Comparison of ENCODE assay signal across 13 cellular contexts in the genomic region with DNA sequence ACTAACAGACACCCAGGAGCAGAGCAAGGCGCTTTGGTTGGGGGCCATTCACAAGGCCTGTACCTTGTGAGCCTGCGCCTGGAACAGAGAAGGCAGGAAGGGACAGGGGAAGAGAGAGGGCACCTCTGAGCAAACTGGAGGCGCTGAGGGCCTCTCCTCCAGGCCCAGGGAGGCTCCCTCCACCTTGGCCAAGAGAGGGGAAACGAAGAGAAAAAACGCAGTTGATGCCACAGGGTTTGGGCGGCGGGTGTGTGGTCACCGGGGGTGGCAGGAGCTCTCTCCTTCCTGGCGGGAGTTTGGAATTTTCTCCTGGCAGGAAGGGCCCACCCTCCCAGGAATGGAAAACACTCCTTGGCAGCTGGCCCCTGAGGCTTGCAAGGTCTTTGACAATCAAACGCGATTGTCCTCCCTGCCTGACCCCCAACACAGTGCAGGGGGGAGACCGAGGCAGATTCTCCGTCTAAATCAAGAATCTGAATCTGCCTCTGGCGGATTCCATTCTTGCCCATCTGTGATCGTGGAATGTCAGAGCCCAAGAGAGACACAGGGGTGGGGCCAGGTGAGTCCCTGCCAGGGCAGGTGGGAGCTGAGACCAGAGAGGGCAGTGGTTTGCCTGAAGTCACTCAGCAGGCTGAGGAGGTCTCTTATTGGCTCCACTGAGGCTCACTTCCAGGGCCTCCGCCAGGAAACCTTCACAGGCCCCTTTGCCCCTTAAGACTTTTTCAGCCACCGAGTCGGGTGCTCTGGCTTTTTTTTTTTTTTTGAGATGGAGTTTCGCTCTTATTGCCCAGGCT. TPM values are rescaled to one million over a fixed set of nuclear protein-coding genes. Genes with fewer than 3 reads are reported as not detected.
DNase-seq lines count a peak whose midpoint lies in the region; ATAC-seq and TF ChIP-seq lines count a peak whose summit lies in the region.
"Had no signal": no experiment of that assay in that cellular context is flagged by ENCODE, and none has a peak within 500 bp of the region (broad histone marks: within the 10 kb centered on the region; RNA-seq: fewer than 3 reads in every experiment).

No MANE protein-coding gene starts in this region.

- in situ Hi-C loops in gastrocnemius medialis (cut with MboI; ENCODE audit: low sequenced_read_pairs in 4 of 4) = no loop called here

- no TSS peak for BruUV-seq in PC-3 (replicated peaks; lab: Mats Ljungman, UMichigan)

- ATAC-seq in RWPE2 (ENCODE audit: low read depth) = no peak
- no peak for ATAC-seq in gastrocnemius medialis
- no peak for ATAC-seq in PC-3

- H3K9me3 ChIP-seq in RWPE2 (ENCODE audit: severe bottlenecking) (no peaks in the 10 kb centered on the region), left ventricle myocardium inferior (replicated peaks) (no peaks in the 10 kb centered on the region), gastrocnemius medialis (no peaks in the 10 kb centered on the region), colonic mucosa (no peaks in the 10 kb centered on the region), PC-3 (ENCODE audit: low read length) (no peaks in the 10 kb centered on the region)

- H2AFZ ChIP-seq in PC-3 (ENCODE audit: low read length) = no peak overlapping the region

- H3K9ac ChIP-seq in colonic mucosa (ENCODE audit: low read depth in 2 of 2, low read length in 2 of 2) = no peak overlapping the region
- H3K9ac ChIP-seq in PC-3 (ENCODE audit: low read length) = no peak overlapping the region

- no peak overlapping the region for H3K4me2 ChIP-seq in PC-3 (ENCODE audit: low read length)

- no peaks in the 10 kb centered on the region for H3K9me2 ChIP-seq in PC-3 (replicated peaks; ENCODE audit: low read length)

- H3K4me1 ChIP-seq in RWPE2 (ENCODE audit: insufficient read depth, poor library complexity, severe bottlenecking) = peaks cover 4% of the 10 kb centered on the region
- H3K4me1 ChIP-seq in left ventricle myocardium inferior = peaks cover 61% of the 10 kb centered on the region
- H3K4me1 ChIP-seq in gastrocnemius medialis = peaks cover 22 to 47% of the 10 kb centered on the region in 2 donors
- no peaks in the 10 kb centered on the region for H3K4me1 ChIP-seq in colonic mucosa
- peaks cover 11% of the 10 kb centered on the region for H3K4me1 ChIP-seq in PC-3 (ENCODE audit: insufficient read depth, low read length)

- no peaks in the 10 kb centered on the region for H3K79me2 ChIP-seq in PC-3 (ENCODE audit: low read length)

- no peak for TF ChIP-seq POLR2A in gastrocnemius medialis (IDR thresholded peaks at IDR 0.05)

- H3K27me3 ChIP-seq in RWPE2 (ENCODE audit: insufficient read depth, poor library complexity, severe bottlenecking) (no peaks in the 10 kb centered on the region), left ventricle myocardium inferior (ENCODE audit: low read depth) (no peaks in the 10 kb centered on the region), gastrocnemius medialis (no peaks in the 10 kb centered on the region), colonic mucosa (no peaks in the 10 kb centered on the region), PC-3 (ENCODE audit: low read length) (no peaks in the 10 kb centered on the region)

- intact Hi-C loops in left ventricle myocardium inferior (cut with micrococcal nuclease) = no loop called here
- intact Hi-C loops in gastrocnemius medialis (cut with DNase I; ENCODE audit: low total_unique reads) = no loop called here
- intact Hi-C loops in colonic mucosa (cut with DNase I) = no loop called here
- intact Hi-C loops in posterior vena cava (cut with DNase I) = no loop called here
- intact Hi-C loops in PC-3 (cut with micrococcal nuclease) = no loop called here

- no peaks in the 10 kb centered on the region for H3K36me3 ChIP-seq in RWPE2 (ENCODE audit: low read depth)
- no peaks in the 10 kb centered on the region for H3K36me3 ChIP-seq in left ventricle myocardium inferior
- no peaks in the 10 kb centered on the region for H3K36me3 ChIP-seq in gastrocnemius medialis
- H3K36me3 ChIP-seq in colonic mucosa = no peaks in the 10 kb centered on the region
- no peaks in the 10 kb centered on the region for H3K36me3 ChIP-seq in PC-3 (ENCODE audit: low read depth, low read length)

- CTCF ChIA-PET in PC-3 (lab: Charles Lee) = no interaction called here

- no peak for TF ChIP-seq CTCF in RWPE2 (IDR thresholded peaks at IDR 0.05; ENCODE audit: poor library complexity, severe bottlenecking)
- TF ChIP-seq CTCF in left ventricle myocardium inferior (IDR thresholded peaks at IDR 0.05; ENCODE audit: borderline replicate concordance) = no peak
- TF ChIP-seq CTCF in gastrocnemius medialis (IDR thresholded peaks at IDR 0.05 in 4 of 5, conservative IDR thresholded peaks at IDR 0.05 in 1 of 5) = no peak
- no peak for TF ChIP-seq CTCF in colonic mucosa (IDR thresholded peaks at IDR 0.05)
- no peak for TF ChIP-seq CTCF in PC-3 (conservative IDR thresholded peaks at IDR 0.05; ENCODE audit: low read depth, low read length)

- POLR2A ChIA-PET in PC-3 (lab: Charles Lee; ENCODE audit: unreplicated experiment) = interaction anchor here (0.6 kb wide), 1 partner anchor 22 kb away, joined by 3 read pairs; no protein-coding TSS in a partner anchor

- H3F3A ChIP-seq in PC-3 (ENCODE audit: low read length, unreplicated experiment) = no peaks in the 10 kb centered on the region

- DNase-seq in EH (ENCODE audit: low read depth) = peak; percentile 40
- no peak for DNase-seq in RWPE2 (ENCODE audit: low spot score)
- no peak for DNase-seq in left ventricle myocardium inferior
- no peak for DNase-seq in gastrocnemius medialis
- no peak for DNase-seq in colonic mucosa
- DNase-seq in COLO829 (ENCODE audit: low spot score) = no peak
- no peak for DNase-seq in posterior vena cava (ENCODE audit: low spot score)
- no peak for DNase-seq in PC-3
- DNase-seq: activated CD4-positive, alpha-beta T cell treated with anti-CD3 and anti-CD28 coated beads, Interleukin-2, amount 50 U/mL, for 48 hours; activated naive CD4-positive, alpha-beta T cell treated with anti-CD3 and anti-CD28 coated beads, Interleukin-2, amount 50 U/mL, for 16 hours; CD8-positive, alpha-beta memory T cell; effector CD4-positive, alpha-beta T cell had no signal

- no peak overlapping the region for H3K4me3 ChIP-seq in RWPE2 (ENCODE audit: severe bottlenecking)
- H3K4me3 ChIP-seq in left ventricle myocardium inferior = no peak overlapping the region
- H3K4me3 ChIP-seq in gastrocnemius medialis = no peak overlapping the region
- H3K4me3 ChIP-seq in colonic mucosa = no peak overlapping the region
- H3K4me3 ChIP-seq in PC-3 (ENCODE audit: low read length) = no peak overlapping the region

- H4K20me1 ChIP-seq in PC-3 (ENCODE audit: low read length) = no peaks in the 10 kb centered on the region

- H3K27ac ChIP-seq in RWPE2 (ENCODE audit: poor library complexity, severe bottlenecking) = peak overlapping the region; percentile 39
- peak overlapping the region; percentile 84 for H3K27ac ChIP-seq in left ventricle myocardium inferior (replicated peaks)
- H3K27ac ChIP-seq in gastrocnemius medialis = peak overlapping the region; percentile 55 to 66 (median 62)
- H3K27ac ChIP-seq in colonic mucosa = no peak overlapping the region
- H3K27ac ChIP-seq in PC-3 (ENCODE audit: low read length) = no peak overlapping the region

RNA-seq across cellular contexts. Expression of a gene that starts 21.0 kb away (rescaled TPM):
- total RNA-seq in left ventricle myocardium inferior = 325 TPM
- total RNA-seq in gastrocnemius medialis = 100 to 1,000 TPM; 261 to 680 (median 391) TPM
- total RNA-seq in colonic mucosa = 1,000 to 10,000 TPM; 1,796 to 1,829 TPM
- total RNA-seq in posterior vena cava = 1,000 to 10,000 TPM; 1,303 to 1,339 TPM
- 1,363 and 1,371 TPM in 2 replicates for total RNA-seq in PC-3 (2014; rRNA removed)

RNA-seq across cellular contexts. Expression of a gene that starts 51.4 kb away (rescaled TPM):
- total RNA-seq in left ventricle myocardium inferior = 37.7 TPM
- total RNA-seq in gastrocnemius medialis = 10 to 100 TPM in 2 of 4 donors, 1 to 10 TPM in 2; 2.8 to 17.2 (median 9.7) TPM
- total RNA-seq in colonic mucosa = 1 to 10 TPM; 1.8 to 4.3 TPM
- total RNA-seq in posterior vena cava = 10 to 100 TPM; 12.8 to 15.2 TPM
- total RNA-seq in PC-3 (2014; rRNA removed) = 7.8 and 9.0 TPM in 2 replicates
- total RNA-seq: T-helper 1 cell treated with Interleukin-12 subunit alpha and Interleukin-12 subunit beta and Interleukin-4 antibody, amounts not matched to agents 30 ng/mL and 1 ng/mL, for 36 hours had no signal

RNA-seq across cellular contexts. Expression of a gene that starts 53.6 kb away (rescaled TPM):
- 17.2 TPM for total RNA-seq in left ventricle myocardium inferior
- 10 to 100 TPM in 1 of 4 donors, 1 to 10 TPM in 3; 6.0 to 20.0 (median 8.9) TPM for total RNA-seq in gastrocnemius medialis
- total RNA-seq in colonic mucosa = 1 to 10 TPM; 1.9 to 5.6 TPM
- total RNA-seq in posterior vena cava = 1 to 10 TPM; 7.5 to 8.1 TPM
- 29.7 and 33.1 TPM in 2 replicates for total RNA-seq in PC-3 (2014; rRNA removed)

Comparison
In these comparisons a context has a peak if more than half of its experiments do, and no peak if none do; other contexts are left out.
1. H3K27ac ChIP-seq: peak in RWPE2 (single experiment), left ventricle myocardium inferior (single experiment) and gastrocnemius medialis (4 of 4); none in colonic mucosa (single experiment) and PC-3 (single experiment).